Comparison of ENCODE assay signal across 9 cellular contexts in genomic region chr2:143140864-143141637, GRCh38. TPM values are rescaled to one million over a fixed set of nuclear protein-coding genes. Genes with fewer than 3 reads are reported as not detected.
DNase-seq lines count a peak whose midpoint lies in the region; ATAC-seq and TF ChIP-seq lines count a peak whose summit lies in the region.
"Had no signal": no experiment of that assay in that cellular context is flagged by ENCODE, and none has a peak within 500 bp of the region (broad histone marks: within the 10 kb centered on the region; RNA-seq: fewer than 3 reads in every experiment).

No MANE protein-coding gene starts in this region.

- peak overlapping the region; percentile 61 for H3K4me3 Mint-ChIP-seq in central memory CD8-positive, alpha-beta T cell
- H3K4me3 Mint-ChIP-seq in glutamatergic neuron (ENCODE audit: unreplicated experiment) = no peak overlapping the region

- no peaks in the 10 kb centered on the region for H3K27me3 Mint-ChIP-seq in central memory CD8-positive, alpha-beta T cell
- H3K27me3 Mint-ChIP-seq in glutamatergic neuron (ENCODE audit: unreplicated experiment) = no peaks in the 10 kb centered on the region

- peaks cover 10% of the 10 kb centered on the region for H3K36me3 Mint-ChIP-seq in central memory CD8-positive, alpha-beta T cell (ENCODE audit: insufficient read depth)
- H3K36me3 Mint-ChIP-seq in glutamatergic neuron (ENCODE audit: unreplicated experiment) = no peaks in the 10 kb centered on the region

- no peaks in the 10 kb centered on the region for H3K4me1 ChIP-seq in gastrocnemius medialis

- H3K4me1 Mint-ChIP-seq in central memory CD8-positive, alpha-beta T cell = peaks cover 85% of the 10 kb centered on the region
- no peaks in the 10 kb centered on the region for H3K4me1 Mint-ChIP-seq in glutamatergic neuron (ENCODE audit: low read depth, unreplicated experiment)

- peak overlapping the region; percentile 80 for H3K27ac Mint-ChIP-seq in central memory CD8-positive, alpha-beta T cell (ENCODE audit: low read depth)
- H3K27ac Mint-ChIP-seq in glutamatergic neuron (ENCODE audit: unreplicated experiment) = no peak overlapping the region

- H3K27ac ChIP-seq in gastrocnemius medialis = no peak overlapping the region

- ATAC-seq in GM18511 (IDR thresholded peaks at IDR 0.05; ENCODE audit: unreplicated experiment) = peak; percentile 88
- peak; percentile 81 for ATAC-seq in GM21529 (IDR thresholded peaks at IDR 0.05; ENCODE audit: unreplicated experiment)
- peak; percentile 70 for ATAC-seq in HG03558 (IDR thresholded peaks at IDR 0.05; ENCODE audit: extremely low read depth, unreplicated experiment)
- ATAC-seq in central memory CD8-positive, alpha-beta T cell (replicated peaks; ENCODE audit: extremely low read depth, poor library complexity, severe bottlenecking) = peak; percentile 34
- no peak for ATAC-seq in gastrocnemius medialis

- no peak for TF ChIP-seq POLR2A in gastrocnemius medialis (IDR thresholded peaks at IDR 0.05)

- no peak for TF ChIP-seq CTCF in gastrocnemius medialis (IDR thresholded peaks at IDR 0.05 in 4 of 5, conservative IDR thresholded peaks at IDR 0.05 in 1 of 5)
- no peak for TF ChIP-seq CTCF in glutamatergic neuron (IDR thresholded peaks at IDR 0.05; ENCODE audit: partially characterized antibody, unreplicated experiment)

- H3K36me3 ChIP-seq in gastrocnemius medialis = no peaks in the 10 kb centered on the region

- DNase-seq in central memory CD8-positive, alpha-beta T cell (ENCODE audit: low spot score in 2 of 2) = no peak
- DNase-seq in gastrocnemius medialis (no peak), COR-L47 (lab: John Stamatoyannopoulos, UW) (no peak), glutamatergic neuron (no peak)
- no peak for DNase-seq in activated CD8-positive, alpha-beta memory T cell treated with anti-CD3 and anti-CD28 coated beads, Interleukin-2, amount 50 U/mL, for 4 hours

- no peak overlapping the region for H3K4me3 ChIP-seq in gastrocnemius medialis

- no peaks in the 10 kb centered on the region for H3K9me3 ChIP-seq in gastrocnemius medialis

- intact Hi-C loops in gastrocnemius medialis (cut with DNase I; ENCODE audit: low total_unique reads) = no loop called here

- H3K27me3 ChIP-seq in gastrocnemius medialis = no peaks in the 10 kb centered on the region

- in situ Hi-C loops in gastrocnemius medialis (cut with MboI; ENCODE audit: low sequenced_read_pairs in 4 of 4) = no loop called here

- H3K9me3 Mint-ChIP-seq in central memory CD8-positive, alpha-beta T cell = no peaks in the 10 kb centered on the region
- no peaks in the 10 kb centered on the region for H3K9me3 Mint-ChIP-seq in glutamatergic neuron (ENCODE audit: unreplicated experiment)

RNA-seq across cellular contexts. Expression of gene ARHGAP15, which starts 11.8 kb away (rescaled TPM):
- total RNA-seq in gastrocnemius medialis (1 to 10 TPM in 3 of 4 donors, not detected in 1; 1.2 to 3.2 (median 1.3) TPM), glutamatergic neuron (ENCODE audit: unreplicated experiment) (not detected)
- total RNA-seq: endothelial cell of umbilical vein had no signal

Comparison
In these comparisons a context has a peak if more than half of its experiments do, and no peak if none do; other contexts are left out.
1. ATAC-seq: peak in GM18511 (single experiment), GM21529 (single experiment), HG03558 (single experiment) and central memory CD8-positive, alpha-beta T cell (single experiment); none in gastrocnemius medialis (0 of 2).